ENCODE assay signal across 2 cellular contexts in genomic region chr10:3532644-3533043, GRCh38.
A peak's percentile ranks its signal among the peaks of the same experiment; 100 is the strongest.
TF ChIP-seq lines count a peak whose summit lies in the region.

No MANE protein-coding gene starts in this region.

TF ChIP-seq in HCT116, 20 proteins besides CTCF, POLR2A, EP300 and RAD21 (continued from another document):
- TF ChIP-seq MAX (IDR thresholded peaks at IDR 0.05) (peak; percentile 52; the same call in 1 of the 2 replicates), EZH2phosphoT487 (IDR thresholded peaks at IDR 0.05; ENCODE audit: borderline replicate concordance) (no peak), FOSL1 (IDR thresholded peaks at IDR 0.05; ENCODE audit: low read depth) (peak; percentile 38; the same call in 1 of the 2 replicates), POLR2AphosphoS5 (IDR thresholded peaks at IDR 0.05; ENCODE audit: low read depth, low read length) (peak; percentile 28; the same call in 1 of the 2 replicates), SP1 (IDR thresholded peaks at IDR 0.05; ENCODE audit: low read depth) (0 out of 2 replicates have a peak, but pooled peaks have one; percentile 22)

TF ChIP-seq in H1, 55 proteins besides CTCF, POLR2A, EP300 and RAD21 (continued from another document):
- no peak for TF ChIP-seq SIRT6 (IDR thresholded peaks at IDR 0.05; ENCODE audit: low read length)
- TF ChIP-seq KDM5A (IDR thresholded peaks at IDR 0.05; ENCODE audit: low read length) = no peak
- TF ChIP-seq ATF2 (IDR thresholded peaks at IDR 0.05; ENCODE audit: low read length) = no peak
- TF ChIP-seq SAP30 (IDR thresholded peaks at IDR 0.05; ENCODE audit: insufficient read depth, insufficient replicate concordance, low read length) = no peak
- TF ChIP-seq RXRA (IDR thresholded peaks at IDR 0.05; ENCODE audit: insufficient read depth, low read depth, low read length) = no peak
- no peak for TF ChIP-seq BRCA1 (IDR thresholded peaks at IDR 0.05; ENCODE audit: low read depth, low read length)
